In genomic region chr3:16600771-16601538, GRCh38 we compare ENCODE assay signal across 9 cellular contexts. TPM values are rescaled to one million over a fixed set of nuclear protein-coding genes. Genes with fewer than 3 reads are reported as not detected.
DNase-seq lines count a peak whose midpoint lies in the region; TF ChIP-seq lines count a peak whose summit lies in the region.
"Had no signal": no experiment of that assay in that cellular context is flagged by ENCODE, and none has a peak within 500 bp of the region (broad histone marks: within the 10 kb centered on the region; RNA-seq: fewer than 3 reads in every experiment).

No MANE protein-coding gene starts in this region.

- H3K4me3 ChIP-seq in adipocyte (ENCODE audit: low read length): peak overlapping the region; percentile 36
- no peak overlapping the region for H3K4me3 ChIP-seq in vagina
- H3K4me3 ChIP-seq: BLaER1 had no signal

- H3K27ac ChIP-seq in vagina: no peak overlapping the region
- H3K27ac ChIP-seq: BLaER1 had no signal

- no peak for TF ChIP-seq POLR2A in vagina (IDR thresholded peaks at IDR 0.05)

- H3K36me3 ChIP-seq in adipocyte (ENCODE audit: control insufficient read depth, insufficient read depth, low read length, severe bottlenecking) (no peaks in the 10 kb centered on the region), vagina (no peaks in the 10 kb centered on the region)
- H3K36me3 ChIP-seq: BLaER1 had no signal

- H3K9me3 ChIP-seq in adipocyte (ENCODE audit: control insufficient read depth, low read length) (no peaks in the 10 kb centered on the region), vagina (no peaks in the 10 kb centered on the region)

- H3K9ac ChIP-seq in adipocyte (ENCODE audit: low read length): peak overlapping the region; percentile 26
- H3K9ac ChIP-seq: BLaER1 had no signal

- H3K27me3 ChIP-seq in adipocyte (replicated peaks; ENCODE audit: control insufficient read depth, insufficient read depth, low read length) (no peaks in the 10 kb centered on the region), vagina (no peaks in the 10 kb centered on the region)
- H3K27me3 ChIP-seq: BLaER1 had no signal

- no peaks in the 10 kb centered on the region for H3K4me1 ChIP-seq in adipocyte (ENCODE audit: control insufficient read depth, insufficient read depth, low read length)
- H3K4me1 ChIP-seq in vagina: no peaks in the 10 kb centered on the region
- H3K4me1 ChIP-seq: BLaER1 had no signal

- intact Hi-C loops in cardiac septum (cut with DNase I): loop anchor here (1.0 to 10.0 kb wide), 5 partner anchors 204 to 811 kb away; partner anchors contain the start of gene PLCL2
- intact Hi-C loops in vagina (cut with DNase I): loop anchor here (10.0 kb wide), 1 partner anchor 634 kb away; no protein-coding TSS in a partner anchor

- peak; percentile 72 to 93 (median 74) for TF ChIP-seq CTCF in vagina (IDR thresholded peaks at IDR 0.05)

- DNase-seq in NCI-H1436 (lab: John Stamatoyannopoulos, UW) (peak; percentile 55), NCI-H1436 treated with DMSO at 0.1 percent for 48 hours (lab: John Stamatoyannopoulos, UW) (no peak), NCI-H1048 (lab: John Stamatoyannopoulos, UW) (peak; percentile 72), SW 1271 (lab: John Stamatoyannopoulos, UW) (peak; percentile 32 to 73), adipocyte (ENCODE audit: low read depth) (peak; percentile 94), cardiac septum (ENCODE audit: low spot score) (peak; percentile 85), pulmonary artery endothelial cell (ENCODE audit: low read depth, low spot score) (peak; percentile 57), vagina (ENCODE audit: extremely low spot score in 2 of 2) (no peak)

RNA-seq across cellular contexts. Expression of gene DAZL, which starts 4.3 kb away (rescaled TPM):
- not detected for total RNA-seq in cardiac septum
- total RNA-seq in pulmonary artery endothelial cell: not detected in 2 replicates
- not detected for total RNA-seq in vagina

Comparison
In these comparisons a context has a peak if more than half of its experiments do, and no peak if none do; other contexts are left out.
1. DNase-seq: peak in NCI-H1436 (single experiment), NCI-H1048 (single experiment), SW 1271 (2 of 2), adipocyte (single experiment), cardiac septum (single experiment) and pulmonary artery endothelial cell (single experiment); none in NCI-H1436 treated with DMSO at 0.1 percent for 48 hours (single experiment) and vagina (0 of 2).